29 cellular contexts compared by ENCODE assay signal in the genomic region with DNA sequence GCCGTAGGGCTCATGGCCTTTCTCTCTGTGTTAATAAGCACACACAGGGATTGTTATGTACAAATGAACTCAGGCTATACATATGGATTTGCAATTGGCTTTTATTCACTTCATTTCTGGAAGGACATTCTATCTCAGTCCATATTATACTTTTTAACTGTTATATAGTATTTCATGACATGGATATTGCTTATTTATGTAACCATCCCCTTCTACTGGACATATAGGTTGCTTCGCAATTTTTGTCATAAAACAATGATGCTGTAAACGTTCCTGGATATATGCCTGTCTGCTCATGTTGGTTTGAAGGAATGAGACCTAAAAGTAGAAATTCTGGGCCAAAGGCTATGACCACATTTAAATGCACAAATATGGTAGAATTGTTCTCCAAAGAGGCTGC.
"Had no signal": no experiment of that assay in that cellular context is flagged by ENCODE, and none has a peak within 500 bp of the region (broad histone marks: within the 10 kb centered on the region; RNA-seq: fewer than 3 reads in every experiment).

No MANE protein-coding gene starts in this region.

- H3K4me1 ChIP-seq: stomach, suprapubic skin, testis, thyroid gland, tibial artery, tibial nerve, transverse colon, upper lobe of right lung, uterus, vagina had no signal

- H3K36me3 ChIP-seq: stomach, suprapubic skin, thoracic aorta, thyroid gland, tibial artery, tibial nerve, transverse colon, upper lobe of left lung, upper lobe of right lung, uterus, vagina had no signal

- H3K9me3 ChIP-seq: suprapubic skin, testis, thoracic aorta, thyroid gland, transverse colon, upper lobe of right lung, uterus, vagina had no signal

- H3K27ac ChIP-seq: stomach, suprapubic skin, testis, thoracic aorta, thyroid gland, tibial artery, tibial nerve, transverse colon, upper lobe of left lung, upper lobe of right lung, uterus, vagina had no signal

- H3K27me3 Mint-ChIP-seq: stimulated activated naive CD8-positive, alpha-beta T cell treated with anti-CD3 and anti-CD28 coated beads, Interleukin-15, amount 100 ng/mL, for 72 hours; stimulated activated naive CD8-positive, alpha-beta T cell treated with anti-CD3 and anti-CD28 coated beads, Interleukin-15, Interleukin-2, amounts not matched to agents 100 ng/mL and 50 ng/mL, for 24 hours; type B pancreatic cell had no signal

- DNase-seq: stimulated activated CD4-positive, alpha-beta T cell treated with anti-CD3 and anti-CD28 coated beads, Interleukin-2, amount 100 ng/mL, for 48 hours; stimulated activated CD4-positive, alpha-beta T cell treated with anti-CD3 and anti-CD28 coated beads, Interleukin-4, amount 100 ng/mL, for 1 hour; stimulated activated CD4-positive, alpha-beta T cell treated with anti-CD3 and anti-CD28 coated beads, Interleukin-4, amount 100 ng/mL, for 24 hours; stimulated activated CD4-positive, alpha-beta T cell treated with anti-CD3 and anti-CD28 coated beads, Interleukin-4, amount 100 ng/mL, for 4 hours; stimulated activated CD8-positive, alpha-beta memory T cell treated with anti-CD3 and anti-CD28 coated beads, Interleukin-4, amount 100 ng/mL, for 48 hours; stimulated activated naive B cell treated with anti-CD40 and anti-IgM and Interleukin-4, amounts not matched to agents 10 μg/mL and 1 μg/mL and 100 μg/mL, for 72 hours; stimulated activated naive CD4-positive, alpha-beta T cell; stimulated activated naive CD4-positive, alpha-beta T cell treated with Interleukin-2 at 50 U/mL for 16 hours; stimulated activated naive CD8-positive, alpha-beta T cell treated with anti-CD3 and anti-CD28 coated beads, Interleukin-15, amount 100 ng/mL, for 72 hours; stimulated activated naive CD8-positive, alpha-beta T cell treated with anti-CD3 and anti-CD28 coated beads, Interleukin-15, Interleukin-2, amounts not matched to agents 100 U/mL and 50 U/mL, for 24 hours; stomach; substantia nigra; testis; thyroid gland; tibial artery; transverse colon; trophoblast cell; upper lobe of left lung; uterus had no signal

- H3K36me3 Mint-ChIP-seq: stimulated activated effector memory CD8-positive, alpha-beta T cell treated with anti-CD3 and anti-CD28 coated beads, Interleukin-12 subunit alpha, Interleukin-12 subunit beta, amount 100 ng/mL, for 72 hours; type B pancreatic cell had no signal

- H3K9me3 Mint-ChIP-seq: stimulated activated naive CD8-positive, alpha-beta T cell treated with anti-CD3 and anti-CD28 coated beads, Interleukin-15, Interleukin-2, amounts not matched to agents 100 ng/mL and 50 ng/mL, for 24 hours had no signal

- H3K4me3 Mint-ChIP-seq: stimulated activated effector memory CD8-positive, alpha-beta T cell treated with anti-CD3 and anti-CD28 coated beads, Interleukin-12 subunit alpha, Interleukin-12 subunit beta, amount 100 ng/mL, for 72 hours; stimulated activated memory B cell treated with anti-CD40 and anti-IgM and Interleukin-4, amounts not matched to agents 10 μg/mL and 1 μg/mL and 100 μg/mL, for 72 hours; stimulated activated naive B cell treated with anti-CD40 and anti-IgM and Interleukin-4, amounts not matched to agents 10 μg/mL and 1 μg/mL and 100 μg/mL, for 72 hours; stimulated activated naive CD8-positive, alpha-beta T cell treated with anti-CD3 and anti-CD28 coated beads, Interleukin-15, amount 100 ng/mL, for 72 hours; stimulated activated naive CD8-positive, alpha-beta T cell treated with anti-CD3 and anti-CD28 coated beads, Interleukin-15, Interleukin-2, amounts not matched to agents 100 ng/mL and 50 ng/mL, for 24 hours; type B pancreatic cell had no signal

- H3K27me3 ChIP-seq: stomach, suprapubic skin, testis, thyroid gland, tibial artery, tibial nerve, transverse colon, upper lobe of left lung, upper lobe of right lung, uterus, vagina had no signal

- H3K4me3 ChIP-seq: stomach, suprapubic skin, testis, thoracic aorta, thyroid gland, tibial artery, tibial nerve, transverse colon, upper lobe of left lung, upper lobe of right lung, uterus, vagina had no signal

- FAIRE-seq: urothelium cell line had no signal

- H3K27ac Mint-ChIP-seq: stimulated activated effector memory CD8-positive, alpha-beta T cell treated with anti-CD3 and anti-CD28 coated beads, Interleukin-12 subunit alpha, Interleukin-12 subunit beta, amount 100 ng/mL, for 72 hours; stimulated activated memory B cell treated with anti-CD40 and anti-IgM and Interleukin-4, amounts not matched to agents 10 μg/mL and 1 μg/mL and 100 μg/mL, for 72 hours; stimulated activated naive B cell treated with anti-CD40 and anti-IgM and Interleukin-4, amounts not matched to agents 10 μg/mL and 1 μg/mL and 100 μg/mL, for 72 hours; stimulated activated naive CD8-positive, alpha-beta T cell treated with anti-CD3 and anti-CD28 coated beads, Interleukin-15, Interleukin-2, amounts not matched to agents 100 ng/mL and 50 ng/mL, for 24 hours; type B pancreatic cell had no signal
